In genomic region chr10:24908793-24909423, GRCh38 we compare ENCODE assay signal across 12 cellular contexts. TPM values are rescaled to one million over a fixed set of nuclear protein-coding genes. Genes with fewer than 3 reads are reported as not detected.
DNase-seq lines count a peak whose midpoint lies in the region; ATAC-seq, FAIRE-seq and TF ChIP-seq lines count a peak whose summit lies in the region.
"Had no signal": no experiment of that assay in that cellular context is flagged by ENCODE, and none has a peak within 500 bp of the region (broad histone marks: within the 10 kb centered on the region; RNA-seq: fewer than 3 reads in every experiment).

No MANE protein-coding gene starts in this region.

- POLR2A ChIA-PET in GM12878 (lab: Charles Lee) = interaction anchor here (1.2 to 4.1 kb wide), 3 partner anchors 8 to 21 kb away, joined by 4 to 22 read pairs (median 18); no protein-coding TSS in a partner anchor

- RAD21 ChIA-PET in GM12878 (lab: Charles Lee; ENCODE audit: unreplicated experiment) = interaction anchor here (0.9 to 5.4 kb wide), 11 partner anchors 8 to 262 kb away, joined by 3 to 52 read pairs (median 4); no protein-coding TSS in a partner anchor

- in situ Hi-C loops in GM12878 (cut with MboI) = loop anchor here (25.0 kb wide), 1 partner anchor 1528 kb away; the partner anchor contains the start of gene APBB1IP

- peak; percentile 65 for ATAC-seq in GM12878
- ATAC-seq in GM18861 (IDR thresholded peaks at IDR 0.05; ENCODE audit: unreplicated experiment) = no peak
- ATAC-seq: psoas muscle had no signal

- peak; percentile 52 for DNase-seq in NOMO-1 treated with DMSO at 0.1 percent for 48 hours (lab: John Stamatoyannopoulos, UW; ENCODE audit: unreplicated experiment)
- DNase-seq in NOMO-1 treated with dmso at 0.1 percent for 144 hours (lab: John Stamatoyannopoulos, UW; ENCODE audit: unreplicated experiment) = no peak
- peak; percentile 70 for DNase-seq in MG63
- no peak for DNase-seq in GM12878 (ENCODE audit: low read depth, low spot score)
- peak; percentile 42 for DNase-seq in kidney glomerular epithelial cell (lab: John Stamatoyannopoulos, UW)
- DNase-seq in left ventricle myocardium inferior = no peak
- no peak for DNase-seq in stimulated activated CD8-positive, alpha-beta memory T cell treated with anti-CD3 and anti-CD28 coated beads, Interleukin-4, amount 100 ng/mL, for 48 hours
- DNase-seq: heart left ventricle, psoas muscle had no signal

- TF ChIP-seq CTCF in GM12878 (IDR thresholded peaks at IDR 0.05 in 2 of 3, conservative IDR thresholded peaks at IDR 0.05 in 1 of 3; ENCODE audit: control insufficient read depth in 2 of 3, extremely low read depth in 1 of 3, insufficient read depth in 1 of 3, low read depth in 3 of 3, low read length in 3 of 3) (no peak), left ventricle myocardium inferior (IDR thresholded peaks at IDR 0.05; ENCODE audit: borderline replicate concordance) (no peak)

- no peak for TF ChIP-seq EP300 in GM12878 (IDR thresholded peaks at IDR 0.05; ENCODE audit: borderline replicate concordance in 1 of 2, control insufficient read depth in 1 of 2, low read depth in 2 of 2, low read length in 2 of 2)

- H4K20me1 ChIP-seq in GM12878 (ENCODE audit: control insufficient read depth, insufficient read depth) = no peaks in the 10 kb centered on the region

- CTCF ChIA-PET in GM12878 (lab: Yijun Ruan, JAX) = interaction anchor here (0.8 to 3.3 kb wide), 7 partner anchors 8 to 171 kb away, joined by 3 to 25 read pairs (median 3); partner anchors contain the start of gene PRTFDC1

- no peak overlapping the region for H3K4me3 ChIP-seq in MG63
- no peak overlapping the region for H3K4me3 ChIP-seq in GM12878
- H3K4me3 ChIP-seq in left ventricle myocardium inferior = no peak overlapping the region
- H3K4me3 ChIP-seq: heart left ventricle, psoas muscle had no signal

- no peaks in the 10 kb centered on the region for H3K36me3 ChIP-seq in MG63
- H3K36me3 ChIP-seq in GM12878 (ENCODE audit: control insufficient read depth in 2 of 2, insufficient read depth in 2 of 2, low read length in 1 of 2) = no peaks in the 10 kb centered on the region
- H3K36me3 ChIP-seq in left ventricle myocardium inferior = no peaks in the 10 kb centered on the region
- H3K36me3 ChIP-seq: heart left ventricle had no signal

- no peak overlapping the region for H3K4me2 ChIP-seq in GM12878 (ENCODE audit: control insufficient read depth, insufficient read depth)

- no TSS peak for BruUV-seq in GM12878 (replicated peaks; lab: Mats Ljungman, UMichigan)

- H3K27ac ChIP-seq in GM12878 (ENCODE audit: control insufficient read depth, insufficient read depth) = no peak overlapping the region
- H3K27ac ChIP-seq in left ventricle myocardium inferior (replicated peaks) = no peak overlapping the region
- H3K27ac ChIP-seq: heart left ventricle, psoas muscle had no signal

- 29% methylated on average over 2 of the region's 2 CpGs for WGBS in GM12878 (ENCODE audit: insufficient coverage, insufficient replicate concordance, low lambda C conversion rate, missing lambda C conversion rate)

- H3K27me3 ChIP-seq in MG63 (no peaks in the 10 kb centered on the region), GM12878 (replicated peaks in 1 of 2; ENCODE audit: control insufficient read depth in 2 of 2, insufficient read depth in 2 of 2, low read length in 1 of 2) (no peaks in the 10 kb centered on the region), left ventricle myocardium inferior (ENCODE audit: low read depth) (no peaks in the 10 kb centered on the region)
- H3K27me3 ChIP-seq: heart left ventricle had no signal

- no peaks in the 10 kb centered on the region for H3K79me2 ChIP-seq in GM12878 (ENCODE audit: control insufficient read depth, insufficient read depth, low read length)

- H3K9ac ChIP-seq in GM12878 (ENCODE audit: control insufficient read depth, insufficient read depth, low read length) = no peak overlapping the region

- SMC1A ChIA-PET in GM12878 (lab: Charles Lee; ENCODE audit: uncharacterized antibody, unreplicated experiment) = interaction anchor here (0.9 to 14.7 kb wide), 16 partner anchors 7 to 199 kb away, joined by 3 to 338 read pairs (median 5); no protein-coding TSS in a partner anchor

- H3K4me1 ChIP-seq in GM12878 (ENCODE audit: control insufficient read depth, insufficient read depth, low read length) = no peaks in the 10 kb centered on the region
- H3K4me1 ChIP-seq in left ventricle myocardium inferior = no peaks in the 10 kb centered on the region
- H3K4me1 ChIP-seq: psoas muscle had no signal

- no peak for FAIRE-seq in GM12878 (lab: Jason Lieb, UNC)
- FAIRE-seq: A204.1, urothelium cell line had no signal

- intact Hi-C loops in GM12878 (cut with micrococcal nuclease; ENCODE audit: unreplicated experiment) = no loop called here
- intact Hi-C loops in left ventricle myocardium inferior (cut with micrococcal nuclease) = no loop called here

- TF ChIP-seq RAD21 in GM12878 (IDR thresholded peaks at IDR 0.05; ENCODE audit: insufficient read depth, low read depth, low read length) = no peak

- no peak overlapping the region for H2AFZ ChIP-seq in GM12878 (ENCODE audit: control insufficient read depth, low read depth, low read length)

- no peak for TF ChIP-seq POLR2A in GM12878 (IDR thresholded peaks at IDR 0.05; ENCODE audit: low read depth, low read length)

- H3K9me3 ChIP-seq in MG63 (no peaks in the 10 kb centered on the region; the same call in 1 of the 2 replicates), GM12878 (replicated peaks; ENCODE audit: control insufficient read depth, insufficient read depth, low read length) (no peaks in the 10 kb centered on the region; the same call in 2 of the 3 replicates), left ventricle myocardium inferior (replicated peaks) (no peaks in the 10 kb centered on the region)
- H3K9me3 ChIP-seq: heart left ventricle, psoas muscle had no signal

TF ChIP-seq in GM12878, 131 proteins besides CTCF, POLR2A, EP300 and RAD21:
- TF ChIP-seq ZBED1 (IDR thresholded peaks at IDR 0.05; ENCODE audit: borderline replicate concordance) (no peak), KDM1A (IDR thresholded peaks at IDR 0.05; ENCODE audit: borderline replicate concordance) (no peak), TAF1 (IDR thresholded peaks at IDR 0.05; ENCODE audit: borderline replicate concordance, low read depth, low read length) (no peak)
TF ChIP-seq in GM12878: peak in this region for 0.

RNA-seq across cellular contexts. Expression of gene PRTFDC1, which starts 43.5 kb away (rescaled TPM):
- total RNA-seq in MG63 (2014; rRNA removed; shearing (Covaris generic); ENCODE audit: low replicate concordance) = 0.20 and 0.49 TPM in 2 replicates
- total RNA-seq in GM12878 (2013; cell fraction: nucleolus; rRNA removed) = 13.4 and 13.7 TPM in 2 replicates
- total RNA-seq in GM12878 (2014; rRNA removed) = 5.5 and 7.3 TPM in 2 replicates
- 9.2 and 11.2 TPM in 2 replicates for total RNA-seq in GM12878 (2014; rRNA removed; fragmentation: Illumina TruSeq; extraction: Trizol)
- 6.7 and 7.4 TPM in 2 replicates for total RNA-seq in GM12878 (2021)
- 2.4 TPM for polyA plus RNA-seq in GM12878 (2011; ENCODE audit: low read depth)
- polyA plus RNA-seq in GM12878 (2011; rRNA removed) = 8.9 and 13.9 TPM in 2 replicates
- polyA plus RNA-seq in GM12878 (2011; cell fraction: cytosol; rRNA removed) = 5.3 TPM in 2 replicates
- 3.0 and 3.8 TPM in 2 replicates for polyA plus RNA-seq in GM12878 (2011; cell fraction: nucleus; rRNA removed)
- 1.4 and 1.9 TPM in 2 replicates for polyA plus RNA-seq in GM12878 (2012)
- polyA plus RNA-seq in GM12878 (2014; fragmentation: Illumina TruSeq; extraction: Trizol) = 12.5 and 14.0 TPM in 2 replicates
- 10 to 100 TPM; 13.5 to 17.3 TPM for polyA plus RNA-seq in GM12878 (2014; fragmentation: Nextera tagmentation; extraction: Ambion mirVana)
- 8.0 and 10.1 TPM in 2 replicates for polyA plus RNA-seq in GM12878 (2014; rRNA removed)
- polyA plus RNA-seq in GM12878 (2016; fragmentation: Nextera tagmentation; extraction: Ambion mirVana) = 10 to 100 TPM; 13.8 to 14.2 TPM
- polyA minus RNA-seq in GM12878 (2011; rRNA and poly(A)+ RNA removed) = 5.7 and 9.3 TPM in 2 replicates
- polyA minus RNA-seq in GM12878 (2011; cell fraction: cytosol; rRNA and poly(A)+ RNA removed) = 3.4 TPM in 1 of 2 replicates, not detected in the other
- polyA minus RNA-seq in GM12878 (2011; cell fraction: nucleus; rRNA and poly(A)+ RNA removed) = 1.6 and 2.2 TPM in 2 replicates
- total RNA-seq in left ventricle myocardium inferior = 1.5 TPM

Comparison
In these comparisons a context has a peak if more than half of its experiments do, and no peak if none do; other contexts are left out.
1. DNase-seq: peak in NOMO-1 treated with DMSO at 0.1 percent for 48 hours (single experiment), MG63 (single experiment) and kidney glomerular epithelial cell (single experiment); none in NOMO-1 treated with dmso at 0.1 percent for 144 hours (single experiment), GM12878 (single experiment), left ventricle myocardium inferior (single experiment) and stimulated activated CD8-positive, alpha-beta memory T cell treated with anti-CD3 and anti-CD28 coated beads, Interleukin-4, amount 100 ng/mL, for 48 hours (single experiment).